19 cellular contexts compared by ENCODE assay signal in the genomic region with DNA sequence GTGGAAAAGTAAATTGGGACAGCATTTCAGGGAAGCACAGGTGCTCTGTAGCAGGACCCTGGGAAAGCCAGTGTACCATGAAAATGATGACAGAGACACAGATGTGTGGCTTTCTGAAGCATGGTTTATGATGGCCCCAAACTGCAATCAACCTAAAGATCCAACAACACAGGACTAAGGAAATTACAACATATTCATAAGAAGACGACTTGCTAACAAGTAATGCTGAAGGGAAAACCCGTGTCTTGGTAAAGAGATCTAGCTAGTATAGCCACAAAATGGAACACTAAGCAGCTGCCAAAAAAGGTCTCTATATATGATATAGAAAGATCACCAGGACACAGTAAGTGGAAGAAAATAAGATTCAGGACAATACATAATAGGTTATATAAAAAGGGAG. TPM values are rescaled to one million over a fixed set of nuclear protein-coding genes. Genes with fewer than 3 reads are reported as not detected.
A peak's percentile ranks its signal among the peaks of the same experiment; 100 is the strongest.
DNase-seq lines count a peak whose midpoint lies in the region; ATAC-seq and TF ChIP-seq lines count a peak whose summit lies in the region.
"Had no signal": no experiment of that assay in that cellular context is flagged by ENCODE, and none has a peak within 500 bp of the region (broad histone marks: within the 10 kb centered on the region; RNA-seq: fewer than 3 reads in every experiment).

No MANE protein-coding gene starts in this region.

- intact Hi-C loops in posterior vena cava (cut with DNase I), result no loop called here

- peak; percentile 38 to 62 for ATAC-seq in activated T-cell treated with anti-CD3 and anti-CD28 coated beads, Interleukin-2, amount 50 U/mL, for 72 hours (replicated peaks in 1 of 2)
- peak; percentile 67 for ATAC-seq in HG02884 (IDR thresholded peaks at IDR 0.05; ENCODE audit: unreplicated experiment)
- no peak for ATAC-seq in central memory CD8-positive, alpha-beta T cell (replicated peaks; ENCODE audit: extremely low read depth, poor library complexity, severe bottlenecking)
- no peak for ATAC-seq in GM18505 (IDR thresholded peaks at IDR 0.05; ENCODE audit: unreplicated experiment)
- ATAC-seq: gastroesophageal sphincter, K562, sciatic nerve had no signal

- no peaks in the 10 kb centered on the region for H3K9me3 Mint-ChIP-seq in activated T-cell treated with anti-CD3 and anti-CD28 coated beads, Interleukin-2, amount 50 U/mL, for 72 hours
- no peaks in the 10 kb centered on the region for H3K9me3 Mint-ChIP-seq in central memory CD8-positive, alpha-beta T cell
- H3K9me3 Mint-ChIP-seq in stimulated activated naive CD8-positive, alpha-beta T cell treated with anti-CD3 and anti-CD28 coated beads, Interleukin-15, Interleukin-2, amounts not matched to agents 100 ng/mL and 50 ng/mL, for 24 hours, result no peaks in the 10 kb centered on the region
- H3K9me3 Mint-ChIP-seq: dendritic cell treated with granulocyte-macrophage colony-stimulating factor and Interleukin-4, amounts not matched to agents 40 ng/mL and 50 ng/mL, for 4 days had no signal

- peak overlapping the region; percentile 51 to 97 for H3K4me3 Mint-ChIP-seq in activated T-cell treated with anti-CD3 and anti-CD28 coated beads, Interleukin-2, amount 50 U/mL, for 72 hours
- no peak overlapping the region for H3K4me3 Mint-ChIP-seq in central memory CD8-positive, alpha-beta T cell
- no peak overlapping the region for H3K4me3 Mint-ChIP-seq in stimulated activated naive CD8-positive, alpha-beta T cell treated with anti-CD3 and anti-CD28 coated beads, Interleukin-15, Interleukin-2, amounts not matched to agents 100 ng/mL and 50 ng/mL, for 24 hours
- H3K4me3 Mint-ChIP-seq: dendritic cell treated with granulocyte-macrophage colony-stimulating factor and Interleukin-4, amounts not matched to agents 40 ng/mL and 50 ng/mL, for 4 days had no signal

- no peak for TF ChIP-seq POLR2A in GM18505 (IDR thresholded peaks at IDR 0.05; ENCODE audit: borderline replicate concordance, extremely low read depth, insufficient read depth, insufficient read length)

- H3K27me3 Mint-ChIP-seq in activated T-cell treated with anti-CD3 and anti-CD28 coated beads, Interleukin-2, amount 50 U/mL, for 72 hours (ENCODE audit: low read depth), result no peaks in the 10 kb centered on the region
- no peaks in the 10 kb centered on the region for H3K27me3 Mint-ChIP-seq in central memory CD8-positive, alpha-beta T cell
- H3K27me3 Mint-ChIP-seq in stimulated activated naive CD8-positive, alpha-beta T cell treated with anti-CD3 and anti-CD28 coated beads, Interleukin-15, Interleukin-2, amounts not matched to agents 100 ng/mL and 50 ng/mL, for 24 hours, result no peaks in the 10 kb centered on the region
- H3K27me3 Mint-ChIP-seq: dendritic cell treated with granulocyte-macrophage colony-stimulating factor and Interleukin-4, amounts not matched to agents 40 ng/mL and 50 ng/mL, for 4 days had no signal

- DNase-seq in activated T-cell treated with anti-CD3 and anti-CD28 coated beads, Interleukin-2, amount 50 U/mL, for 72 hours, result no peak
- DNase-seq in activated T-cell treated with anti-CD3 and anti-CD28 coated beads, Interleukin-2, amount 50 U/mL, for 1 hour, result no peak
- no peak for DNase-seq in central memory CD8-positive, alpha-beta T cell (ENCODE audit: low spot score in 2 of 2)
- DNase-seq in posterior vena cava (ENCODE audit: low spot score), result no peak
- no peak for DNase-seq in SIG-M5 treated with dmso at 0.1 percent for 504 hours (lab: John Stamatoyannopoulos, UW; ENCODE audit: unreplicated experiment)
- DNase-seq: activated CD4-positive, alpha-beta T cell treated with anti-CD3 and anti-CD28 coated beads for 4 hours; activated effector memory CD4-positive, alpha-beta T cell treated with anti-CD3 and anti-CD28 coated beads, Interleukin-2, amount 50 U/mL, for 16 hours; brain microvascular endothelial cell; erythroblast; NCI-H526; OCI-M1; substantia nigra had no signal

- H3K36me3 Mint-ChIP-seq in activated T-cell treated with anti-CD3 and anti-CD28 coated beads, Interleukin-2, amount 50 U/mL, for 72 hours (ENCODE audit: insufficient read depth in 2 of 2), result peaks cover 13% of the 10 kb centered on the region in 2 donors
- peaks cover 32% of the 10 kb centered on the region for H3K36me3 Mint-ChIP-seq in central memory CD8-positive, alpha-beta T cell (ENCODE audit: insufficient read depth)
- peaks cover 63% of the 10 kb centered on the region for H3K36me3 Mint-ChIP-seq in stimulated activated naive CD8-positive, alpha-beta T cell treated with anti-CD3 and anti-CD28 coated beads, Interleukin-15, Interleukin-2, amounts not matched to agents 100 ng/mL and 50 ng/mL, for 24 hours (ENCODE audit: low read depth)

- H3K27ac Mint-ChIP-seq in activated T-cell treated with anti-CD3 and anti-CD28 coated beads, Interleukin-2, amount 50 U/mL, for 72 hours, result peak overlapping the region; percentile 97
- H3K27ac Mint-ChIP-seq in central memory CD8-positive, alpha-beta T cell (ENCODE audit: low read depth), result peak overlapping the region; percentile 75
- peak overlapping the region; percentile 84 for H3K27ac Mint-ChIP-seq in stimulated activated naive CD8-positive, alpha-beta T cell treated with anti-CD3 and anti-CD28 coated beads, Interleukin-15, Interleukin-2, amounts not matched to agents 100 ng/mL and 50 ng/mL, for 24 hours
- H3K27ac Mint-ChIP-seq: dendritic cell treated with granulocyte-macrophage colony-stimulating factor and Interleukin-4, amounts not matched to agents 40 ng/mL and 50 ng/mL, for 4 days had no signal

- H3K4me1 Mint-ChIP-seq in activated T-cell treated with anti-CD3 and anti-CD28 coated beads, Interleukin-2, amount 50 U/mL, for 72 hours (ENCODE audit: low read depth), result peaks cover 75% of the 10 kb centered on the region
- H3K4me1 Mint-ChIP-seq in central memory CD8-positive, alpha-beta T cell, result peaks cover 67% of the 10 kb centered on the region
- H3K4me1 Mint-ChIP-seq in stimulated activated naive CD8-positive, alpha-beta T cell treated with anti-CD3 and anti-CD28 coated beads, Interleukin-15, Interleukin-2, amounts not matched to agents 100 ng/mL and 50 ng/mL, for 24 hours (ENCODE audit: low read depth), result peaks cover 74% of the 10 kb centered on the region

RNA-seq across cellular contexts. Expression of a gene that starts 53.2 kb away (rescaled TPM):
- total RNA-seq in activated T-cell treated with anti-CD3 and anti-CD28 coated beads, Interleukin-2, amount 50 U/mL, for 72 hours, result 10 to 100 TPM; 33.9 to 39.9 TPM
- 10 to 100 TPM; 18.7 to 22.0 TPM for total RNA-seq in posterior vena cava

Comparison
In these comparisons a context has a peak if more than half of its experiments do, and no peak if none do; other contexts are left out.
1. ATAC-seq: peak in activated T-cell treated with anti-CD3 and anti-CD28 coated beads, Interleukin-2, amount 50 U/mL, for 72 hours (2 of 2) and HG02884 (single experiment); none in central memory CD8-positive, alpha-beta T cell (single experiment) and GM18505 (single experiment).
2. H3K4me3 Mint-ChIP-seq: peak in activated T-cell treated with anti-CD3 and anti-CD28 coated beads, Interleukin-2, amount 50 U/mL, for 72 hours (2 of 2); none in central memory CD8-positive, alpha-beta T cell (single experiment) and stimulated activated naive CD8-positive, alpha-beta T cell treated with anti-CD3 and anti-CD28 coated beads, Interleukin-15, Interleukin-2, amounts not matched to agents 100 ng/mL and 50 ng/mL, for 24 hours (single experiment).
3. Peak in every context shown above with its lines, with median percentiles within 50 percentile points of each other: H3K27ac Mint-ChIP-seq.